Comparison of ENCODE assay signal across 1 cellular context in genomic region chr1:28369518-28370219, GRCh38.
TF ChIP-seq lines count a peak whose summit lies in the region.

TSS of gene PHACTR4 (plus strand) at chr1:28369740. CDS start at chr1:28407448, 37,708 bp downstream.

TF ChIP-seq in K562, 482 proteins besides CTCF, POLR2A, EP300 and RAD21 (continued from another document and continues in another):
- TF ChIP-seq THRAP3 (IDR thresholded peaks at IDR 0.05; ENCODE audit: borderline replicate concordance), result no peak
- TF ChIP-seq, protein P1, sequence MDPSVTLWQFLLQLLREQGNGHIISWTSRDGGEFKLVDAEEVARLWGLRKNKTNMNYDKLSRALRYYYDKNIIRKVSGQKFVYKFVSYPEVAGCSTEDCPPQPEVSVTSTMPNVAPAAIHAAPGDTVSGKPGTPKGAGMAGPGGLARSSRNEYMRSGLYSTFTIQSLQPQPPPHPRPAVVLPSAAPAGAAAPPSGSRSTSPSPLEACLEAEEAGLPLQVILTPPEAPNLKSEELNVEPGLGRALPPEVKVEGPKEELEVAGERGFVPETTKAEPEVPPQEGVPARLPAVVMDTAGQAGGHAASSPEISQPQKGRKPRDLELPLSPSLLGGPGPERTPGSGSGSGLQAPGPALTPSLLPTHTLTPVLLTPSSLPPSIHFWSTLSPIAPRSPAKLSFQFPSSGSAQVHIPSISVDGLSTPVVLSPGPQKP (CRISPR knock-in tag; IDR thresholded peaks at IDR 0.05), result no peak
- TF ChIP-seq NCOA1 (IDR thresholded peaks at IDR 0.05; ENCODE audit: low read depth), result no peak
- TF ChIP-seq EZH2 (IDR thresholded peaks at IDR 0.05; ENCODE audit: borderline replicate concordance, low read depth, low read length), result no peak
- TF ChIP-seq KLF1 (tag; IDR thresholded peaks at IDR 0.05), result peak; percentile 48; the same call in 1 of the 2 replicates
- TF ChIP-seq, protein P2, sequence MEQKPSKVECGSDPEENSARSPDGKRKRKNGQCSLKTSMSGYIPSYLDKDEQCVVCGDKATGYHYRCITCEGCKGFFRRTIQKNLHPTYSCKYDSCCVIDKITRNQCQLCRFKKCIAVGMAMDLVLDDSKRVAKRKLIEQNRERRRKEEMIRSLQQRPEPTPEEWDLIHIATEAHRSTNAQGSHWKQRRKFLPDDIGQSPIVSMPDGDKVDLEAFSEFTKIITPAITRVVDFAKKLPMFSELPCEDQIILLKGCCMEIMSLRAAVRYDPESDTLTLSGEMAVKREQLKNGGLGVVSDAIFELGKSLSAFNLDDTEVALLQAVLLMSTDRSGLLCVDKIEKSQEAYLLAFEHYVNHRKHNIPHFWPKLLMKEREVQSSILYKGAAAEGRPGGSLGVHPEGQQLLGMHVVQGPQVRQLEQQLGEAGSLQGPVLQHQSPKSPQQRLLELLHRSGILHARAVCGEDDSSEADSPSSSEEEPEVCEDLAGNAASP (IDR thresholded peaks at IDR 0.05), result no peak
- TF ChIP-seq SNRNP70 (optimal IDR thresholded peaks at IDR 0.05; ENCODE audit: low read depth, low read length), result no peak
- TF ChIP-seq NR3C1 (CRISPR knock-in tag; IDR thresholded peaks at IDR 0.05), result peak; percentile 62; the same call in 1 of the 2 replicates
- peak; percentile 75; the same call in 1 of the 2 replicates for TF ChIP-seq ZC3H11A (IDR thresholded peaks at IDR 0.05; ENCODE audit: low read depth, low read length)
- no peak for TF ChIP-seq PTBP1 (IDR thresholded peaks at IDR 0.05; ENCODE audit: low read depth, low read length)
- TF ChIP-seq ZNF282 (CRISPR knock-in tag; IDR thresholded peaks at IDR 0.05), result no peak
- peak; percentile 57 for TF ChIP-seq NR2C2 (CRISPR knock-in tag; IDR thresholded peaks at IDR 0.05)
- peak; percentile 90 for TF ChIP-seq NR2C2 (tag; IDR thresholded peaks at IDR 0.05)
- TF ChIP-seq NBN (IDR thresholded peaks at IDR 0.05; ENCODE audit: low read depth), result peak; percentile 72
- no peak for TF ChIP-seq E2F8 (IDR thresholded peaks at IDR 0.05; ENCODE audit: low read depth, partially characterized antibody)
- TF ChIP-seq MXI1 (IDR thresholded peaks at IDR 0.05; ENCODE audit: low read depth, low read length), result peak; percentile 23; the same call in 1 of the 2 replicates
- peak; percentile 79 for TF ChIP-seq MEIS2 (IDR thresholded peaks at IDR 0.05; ENCODE audit: partially characterized antibody)
- TF ChIP-seq, protein P3, sequence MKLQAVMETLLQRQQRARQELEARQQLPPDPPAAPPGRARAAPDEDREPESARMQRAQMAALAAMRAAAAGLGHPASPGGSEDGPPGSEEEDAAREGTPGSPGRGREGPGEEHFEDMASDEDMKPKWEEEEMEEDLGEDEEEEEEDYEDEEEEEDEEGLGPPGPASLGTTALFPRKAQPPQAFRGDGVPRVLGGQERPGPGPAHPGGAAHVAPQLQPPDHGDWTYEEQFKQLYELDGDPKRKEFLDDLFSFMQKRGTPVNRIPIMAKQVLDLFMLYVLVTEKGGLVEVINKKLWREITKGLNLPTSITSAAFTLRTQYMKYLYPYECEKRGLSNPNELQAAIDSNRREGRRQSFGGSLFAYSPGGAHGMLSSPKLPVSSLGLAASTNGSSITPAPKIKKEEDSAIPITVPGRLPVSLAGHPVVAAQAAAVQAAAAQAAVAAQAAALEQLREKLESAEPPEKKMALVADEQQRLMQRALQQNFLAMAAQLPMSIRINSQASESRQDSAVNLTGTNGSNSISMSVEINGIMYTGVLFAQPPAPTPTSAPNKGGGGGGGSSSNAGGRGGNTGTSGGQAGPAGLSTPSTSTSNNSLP (IDR thresholded peaks at IDR 0.05; ENCODE audit: borderline replicate concordance, low read depth, low read length), result no peak
- TF ChIP-seq, protein P4, sequence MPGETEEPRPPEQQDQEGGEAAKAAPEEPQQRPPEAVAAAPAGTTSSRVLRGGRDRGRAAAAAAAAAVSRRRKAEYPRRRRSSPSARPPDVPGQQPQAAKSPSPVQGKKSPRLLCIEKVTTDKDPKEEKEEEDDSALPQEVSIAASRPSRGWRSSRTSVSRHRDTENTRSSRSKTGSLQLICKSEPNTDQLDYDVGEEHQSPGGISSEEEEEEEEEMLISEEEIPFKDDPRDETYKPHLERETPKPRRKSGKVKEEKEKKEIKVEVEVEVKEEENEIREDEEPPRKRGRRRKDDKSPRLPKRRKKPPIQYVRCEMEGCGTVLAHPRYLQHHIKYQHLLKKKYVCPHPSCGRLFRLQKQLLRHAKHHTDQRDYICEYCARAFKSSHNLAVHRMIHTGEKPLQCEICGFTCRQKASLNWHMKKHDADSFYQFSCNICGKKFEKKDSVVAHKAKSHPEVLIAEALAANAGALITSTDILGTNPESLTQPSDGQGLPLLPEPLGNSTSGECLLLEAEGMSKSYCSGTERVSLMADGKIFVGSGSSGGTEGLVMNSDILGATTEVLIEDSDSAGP (CRISPR knock-in tag; IDR thresholded peaks at IDR 0.05), result peak; percentile 67
- TF ChIP-seq HNRNPLL (IDR thresholded peaks at IDR 0.05; ENCODE audit: low read depth, low read length, poor library complexity, severe bottlenecking), result peak; percentile 64
- TF ChIP-seq SLC30A9 (CRISPR knock-in tag; IDR thresholded peaks at IDR 0.05), result no peak
- TF ChIP-seq ZNF133 (CRISPR knock-in tag; IDR thresholded peaks at IDR 0.05), result 0 out of 2 replicates have a peak, but pooled peaks have one; percentile 41
- TF ChIP-seq MEF2D (tag; conservative IDR thresholded peaks at IDR 0.05; ENCODE audit: low read depth), result no peak
- no peak for TF ChIP-seq ZNF347 (CRISPR knock-in tag; IDR thresholded peaks at IDR 0.05; ENCODE audit: low read depth)
- TF ChIP-seq ZNF408 (CRISPR knock-in tag; IDR thresholded peaks at IDR 0.05; ENCODE audit: low read depth), result no peak
- TF ChIP-seq, protein P5, sequence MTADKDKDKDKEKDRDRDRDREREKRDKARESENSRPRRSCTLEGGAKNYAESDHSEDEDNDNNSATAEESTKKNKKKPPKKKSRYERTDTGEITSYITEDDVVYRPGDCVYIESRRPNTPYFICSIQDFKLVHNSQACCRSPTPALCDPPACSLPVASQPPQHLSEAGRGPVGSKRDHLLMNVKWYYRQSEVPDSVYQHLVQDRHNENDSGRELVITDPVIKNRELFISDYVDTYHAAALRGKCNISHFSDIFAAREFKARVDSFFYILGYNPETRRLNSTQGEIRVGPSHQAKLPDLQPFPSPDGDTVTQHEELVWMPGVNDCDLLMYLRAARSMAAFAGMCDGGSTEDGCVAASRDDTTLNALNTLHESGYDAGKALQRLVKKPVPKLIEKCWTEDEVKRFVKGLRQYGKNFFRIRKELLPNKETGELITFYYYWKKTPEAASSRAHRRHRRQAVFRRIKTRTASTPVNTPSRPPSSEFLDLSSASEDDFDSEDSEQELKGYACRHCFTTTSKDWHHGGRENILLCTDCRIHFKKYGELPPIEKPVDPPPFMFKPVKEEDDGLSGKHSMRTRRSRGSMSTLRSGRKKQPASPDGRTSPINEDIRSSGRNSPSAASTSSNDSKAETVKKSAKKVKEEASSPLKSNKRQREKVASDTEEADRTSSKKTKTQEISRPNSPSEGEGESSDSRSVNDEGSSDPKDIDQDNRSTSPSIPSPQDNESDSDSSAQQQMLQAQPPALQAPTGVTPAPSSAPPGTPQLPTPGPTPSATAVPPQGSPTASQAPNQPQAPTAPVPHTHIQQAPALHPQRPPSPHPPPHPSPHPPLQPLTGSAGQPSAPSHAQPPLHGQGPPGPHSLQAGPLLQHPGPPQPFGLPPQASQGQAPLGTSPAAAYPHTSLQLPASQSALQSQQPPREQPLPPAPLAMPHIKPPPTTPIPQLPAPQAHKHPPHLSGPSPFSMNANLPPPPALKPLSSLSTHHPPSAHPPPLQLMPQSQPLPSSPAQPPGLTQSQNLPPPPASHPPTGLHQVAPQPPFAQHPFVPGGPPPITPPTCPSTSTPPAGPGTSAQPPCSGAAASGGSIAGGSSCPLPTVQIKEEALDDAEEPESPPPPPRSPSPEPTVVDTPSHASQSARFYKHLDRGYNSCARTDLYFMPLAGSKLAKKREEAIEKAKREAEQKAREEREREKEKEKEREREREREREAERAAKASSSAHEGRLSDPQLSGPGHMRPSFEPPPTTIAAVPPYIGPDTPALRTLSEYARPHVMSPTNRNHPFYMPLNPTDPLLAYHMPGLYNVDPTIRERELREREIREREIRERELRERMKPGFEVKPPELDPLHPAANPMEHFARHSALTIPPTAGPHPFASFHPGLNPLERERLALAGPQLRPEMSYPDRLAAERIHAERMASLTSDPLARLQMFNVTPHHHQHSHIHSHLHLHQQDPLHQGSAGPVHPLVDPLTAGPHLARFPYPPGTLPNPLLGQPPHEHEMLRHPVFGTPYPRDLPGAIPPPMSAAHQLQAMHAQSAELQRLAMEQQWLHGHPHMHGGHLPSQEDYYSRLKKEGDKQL (CRISPR knock-in tag; IDR thresholded peaks at IDR 0.05; ENCODE audit: borderline replicate concordance), result 0 out of 2 replicates have a peak, but pooled peaks have one; percentile 75
- TF ChIP-seq, protein P6, sequence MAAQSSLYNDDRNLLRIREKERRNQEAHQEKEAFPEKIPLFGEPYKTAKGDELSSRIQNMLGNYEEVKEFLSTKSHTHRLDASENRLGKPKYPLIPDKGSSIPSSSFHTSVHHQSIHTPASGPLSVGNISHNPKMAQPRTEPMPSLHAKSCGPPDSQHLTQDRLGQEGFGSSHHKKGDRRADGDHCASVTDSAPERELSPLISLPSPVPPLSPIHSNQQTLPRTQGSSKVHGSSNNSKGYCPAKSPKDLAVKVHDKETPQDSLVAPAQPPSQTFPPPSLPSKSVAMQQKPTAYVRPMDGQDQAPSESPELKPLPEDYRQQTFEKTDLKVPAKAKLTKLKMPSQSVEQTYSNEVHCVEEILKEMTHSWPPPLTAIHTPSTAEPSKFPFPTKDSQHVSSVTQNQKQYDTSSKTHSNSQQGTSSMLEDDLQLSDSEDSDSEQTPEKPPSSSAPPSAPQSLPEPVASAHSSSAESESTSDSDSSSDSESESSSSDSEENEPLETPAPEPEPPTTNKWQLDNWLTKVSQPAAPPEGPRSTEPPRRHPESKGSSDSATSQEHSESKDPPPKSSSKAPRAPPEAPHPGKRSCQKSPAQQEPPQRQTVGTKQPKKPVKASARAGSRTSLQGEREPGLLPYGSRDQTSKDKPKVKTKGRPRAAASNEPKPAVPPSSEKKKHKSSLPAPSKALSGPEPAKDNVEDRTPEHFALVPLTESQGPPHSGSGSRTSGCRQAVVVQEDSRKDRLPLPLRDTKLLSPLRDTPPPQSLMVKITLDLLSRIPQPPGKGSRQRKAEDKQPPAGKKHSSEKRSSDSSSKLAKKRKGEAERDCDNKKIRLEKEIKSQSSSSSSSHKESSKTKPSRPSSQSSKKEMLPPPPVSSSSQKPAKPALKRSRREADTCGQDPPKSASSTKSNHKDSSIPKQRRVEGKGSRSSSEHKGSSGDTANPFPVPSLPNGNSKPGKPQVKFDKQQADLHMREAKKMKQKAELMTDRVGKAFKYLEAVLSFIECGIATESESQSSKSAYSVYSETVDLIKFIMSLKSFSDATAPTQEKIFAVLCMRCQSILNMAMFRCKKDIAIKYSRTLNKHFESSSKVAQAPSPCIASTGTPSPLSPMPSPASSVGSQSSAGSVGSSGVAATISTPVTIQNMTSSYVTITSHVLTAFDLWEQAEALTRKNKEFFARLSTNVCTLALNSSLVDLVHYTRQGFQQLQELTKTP (IDR thresholded peaks at IDR 0.05; ENCODE audit: low read depth in 1 of 2, partially characterized antibody in 2 of 2), result peak in 1 of 2 experiments; percentile 77
- peak; percentile 56; the same call in 1 of the 2 replicates for TF ChIP-seq GATAD2A (IDR thresholded peaks at IDR 0.05)
- no peak for TF ChIP-seq ZNF507 (tag; conservative IDR thresholded peaks at IDR 0.05)
- TF ChIP-seq, protein P7, sequence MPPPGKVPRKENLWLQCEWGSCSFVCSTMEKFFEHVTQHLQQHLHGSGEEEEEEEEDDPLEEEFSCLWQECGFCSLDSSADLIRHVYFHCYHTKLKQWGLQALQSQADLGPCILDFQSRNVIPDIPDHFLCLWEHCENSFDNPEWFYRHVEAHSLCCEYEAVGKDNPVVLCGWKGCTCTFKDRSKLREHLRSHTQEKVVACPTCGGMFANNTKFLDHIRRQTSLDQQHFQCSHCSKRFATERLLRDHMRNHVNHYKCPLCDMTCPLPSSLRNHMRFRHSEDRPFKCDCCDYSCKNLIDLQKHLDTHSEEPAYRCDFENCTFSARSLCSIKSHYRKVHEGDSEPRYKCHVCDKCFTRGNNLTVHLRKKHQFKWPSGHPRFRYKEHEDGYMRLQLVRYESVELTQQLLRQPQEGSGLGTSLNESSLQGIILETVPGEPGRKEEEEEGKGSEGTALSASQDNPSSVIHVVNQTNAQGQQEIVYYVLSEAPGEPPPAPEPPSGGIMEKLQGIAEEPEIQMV (tag; conservative IDR thresholded peaks at IDR 0.05; ENCODE audit: low read depth), result no peak
- peak; percentile 68 to 98; a peak in 3 of 4 replicates for TF ChIP-seq UBTF (IDR thresholded peaks at IDR 0.05; ENCODE audit: borderline replicate concordance in 1 of 2, low read depth in 2 of 2, low read length in 2 of 2)
- no peak for TF ChIP-seq MCM7 (IDR thresholded peaks at IDR 0.05)
- TF ChIP-seq ZNF764 (CRISPR knock-in tag; IDR thresholded peaks at IDR 0.05; ENCODE audit: low read depth), result no peak
- TF ChIP-seq ZNF212 (CRISPR knock-in tag; IDR thresholded peaks at IDR 0.05), result no peak
- TF ChIP-seq PPARD (CRISPR knock-in tag; IDR thresholded peaks at IDR 0.05), result no peak
